Comparison of ENCODE assay signal across 16 cellular contexts in genomic region chr19:48530044-48530720, GRCh38. TPM values are rescaled to one million over a fixed set of nuclear protein-coding genes. Genes with fewer than 3 reads are reported as not detected.
DNase-seq lines count a peak whose midpoint lies in the region; ATAC-seq and TF ChIP-seq lines count a peak whose summit lies in the region.
"Had no signal": no experiment of that assay in that cellular context is flagged by ENCODE, and none has a peak within 500 bp of the region (broad histone marks: within the 10 kb centered on the region; RNA-seq: fewer than 3 reads in every experiment).

No MANE protein-coding gene starts in this region.

- no peaks in the 10 kb centered on the region for H3K9me2 ChIP-seq in hepatocyte (replicated peaks; ENCODE audit: insufficient read depth)

- H3K4me3 ChIP-seq in Panc1 (ENCODE audit: low read depth in 2 of 2, low read length in 2 of 2) (no peak overlapping the region), hepatocyte (no peak overlapping the region)

- TF ChIP-seq CTCF in Panc1 (IDR thresholded peaks at IDR 0.05) (no peak), hepatocyte (IDR thresholded peaks at IDR 0.05; ENCODE audit: poor library complexity) (no peak)

- H3K4me1 ChIP-seq in Panc1 (ENCODE audit: control insufficient read depth, insufficient read depth, low read length) (peaks cover 4% of the 10 kb centered on the region), hepatocyte (ENCODE audit: insufficient read depth) (no peaks in the 10 kb centered on the region)

- intact Hi-C loops in Panc1 (cut with micrococcal nuclease; ENCODE audit: unreplicated experiment) = no loop called here

- H3K9me3 ChIP-seq in Panc1 (ENCODE audit: control insufficient read depth, insufficient read depth, low read depth, low read length) (peaks cover 3% of the 10 kb centered on the region; the same call in 1 of the 2 replicates), hepatocyte (ENCODE audit: low read depth) (no peaks in the 10 kb centered on the region)

- H4K20me1 ChIP-seq in hepatocyte (ENCODE audit: insufficient read depth, poor library complexity, severe bottlenecking) = no peaks in the 10 kb centered on the region

- POLR2A ChIA-PET in Panc1 (lab: Charles Lee) = interaction anchor here (0.6 kb wide), 1 partner anchor 37 kb away, joined by 3 read pairs; no protein-coding TSS in a partner anchor

- DNase-seq in AG08395 (ENCODE audit: low spot score) (peak; percentile 29), EH (ENCODE audit: low read depth) (peak; percentile 52), Panc1 (ENCODE audit: low read depth, low spot score) (no peak), hepatocyte (ENCODE audit: low spot score) (no peak), NCI-H82 treated with DMSO at 0.1 percent for 48 hours (lab: John Stamatoyannopoulos, UW; ENCODE audit: unreplicated experiment) (no peak), NCI-H446 (lab: John Stamatoyannopoulos, UW) (no peak)
- DNase-seq: CD8-positive, alpha-beta T cell; DND-41; HCEC 1CT; NCI-H1436 treated with DMSO at 0.1 percent for 48 hours; NCI-H2081; NCI-H345; SIG-M5 had no signal

- no peaks in the 10 kb centered on the region for H3K36me3 ChIP-seq in Panc1 (ENCODE audit: control insufficient read depth, insufficient read depth, low read length)
- H3K36me3 ChIP-seq in hepatocyte (replicated peaks; ENCODE audit: insufficient read depth, low read depth) = no peaks in the 10 kb centered on the region

- CTCF ChIA-PET in Panc1 (lab: Charles Lee) = no interaction called here

- BruUV-seq in Panc1 (replicated peaks; lab: Mats Ljungman, UMichigan) = no TSS peak

- peak overlapping the region; percentile 3 for H3K4me2 ChIP-seq in hepatocyte

- no peaks in the 10 kb centered on the region for H3K79me2 ChIP-seq in hepatocyte

- H3K27ac ChIP-seq in Panc1 (ENCODE audit: low read length) (peak overlapping the region; percentile 17; the same call in 1 of the 2 replicates), hepatocyte (no peak overlapping the region)

- 61% methylated on average over 21 of the region's 21 CpGs for WGBS in hepatocyte (ENCODE audit: low lambda C conversion rate, missing lambda C conversion rate)

- ATAC-seq in Panc1 (no peak), GM18907 (IDR thresholded peaks at IDR 0.05; ENCODE audit: unreplicated experiment) (no peak), GM19467 (IDR thresholded peaks at IDR 0.05; ENCODE audit: unreplicated experiment) (no peak)
- ATAC-seq: CD8-positive, alpha-beta T cell had no signal

- in situ Hi-C loops in Panc1 (cut with HindIII; ENCODE audit: low pct_unique_long_range_greater_than_20kb, low sequenced_read_pairs) = no loop called here

- H3K27me3 ChIP-seq in Panc1 (ENCODE audit: control insufficient read depth, insufficient read depth, low read length) (no peaks in the 10 kb centered on the region), hepatocyte (no peaks in the 10 kb centered on the region)

- H2AFZ ChIP-seq in hepatocyte = no peak overlapping the region

RNA-seq across cellular contexts. Expression of gene LMTK3, which starts 18.5 kb away (rescaled TPM):
- total RNA-seq in Panc1 (2021; ENCODE audit: unreplicated experiment) (10.6 TPM), hepatocyte (2.1 and 3.7 TPM in 2 replicates)
- polyA plus RNA-seq in Panc1 (2012; ENCODE audit: insufficient read length) = 16.9 TPM
- polyA plus RNA-seq in hepatocyte = 1.3 and 2.1 TPM in 2 replicates

RNA-seq across cellular contexts. Expression of gene SULT2B1, which starts 21.8 kb away (rescaled TPM):
- total RNA-seq in Panc1 (2021; ENCODE audit: unreplicated experiment) (3.6 TPM), hepatocyte (not detected in 2 replicates)
- 7.1 TPM for polyA plus RNA-seq in Panc1 (2012; ENCODE audit: insufficient read length)
- polyA plus RNA-seq in hepatocyte = 0.43 and 0.79 TPM in 2 replicates
- total RNA-seq: CD8-positive, alpha-beta T cell; HT1080 had no signal

Comparison
In these comparisons a context has a peak if more than half of its experiments do, and no peak if none do; other contexts are left out.
1. DNase-seq: peak in AG08395 (single experiment) and EH (single experiment); none in Panc1 (single experiment), hepatocyte (single experiment), NCI-H82 treated with DMSO at 0.1 percent for 48 hours (single experiment) and NCI-H446 (0 of 2).